8 cellular contexts compared by ENCODE assay signal in genomic region chr6:69732640-69733039, GRCh38.
DNase-seq lines count a peak whose midpoint lies in the region; ATAC-seq and TF ChIP-seq lines count a peak whose summit lies in the region.

No MANE protein-coding gene starts in this region.

- no peaks in the 10 kb centered on the region for H3K27me3 Mint-ChIP-seq in Calu3 (ENCODE audit: unreplicated experiment)
- no peaks in the 10 kb centered on the region for H3K27me3 Mint-ChIP-seq in activated T-helper 1 cell treated with anti-CD3 and anti-CD28 coated beads, Interleukin-12 subunit alpha, Interleukin-12 subunit beta, Interleukin-2, Interleukin-4 antibody, amounts not matched to agents 30 ng/mL and 10 ng/mL and 1 ng/mL, durations not matched to agents 14 hours and 24 hours and 36 hours (ENCODE audit: insufficient read depth)

- H3K9me3 ChIP-seq in uterus: no peaks in the 10 kb centered on the region

- TF ChIP-seq CTCF in Calu3 (IDR thresholded peaks at IDR 0.05; ENCODE audit: unreplicated experiment) (peak; percentile 15), fibroblast of the aortic adventitia (IDR thresholded peaks at IDR 0.05; ENCODE audit: insufficient read depth, low read length) (peak; percentile 26), uterus (IDR thresholded peaks at IDR 0.05) (no peak)

- no peak overlapping the region for H3K27ac ChIP-seq in uterus

- no peaks in the 10 kb centered on the region for H3K36me3 ChIP-seq in uterus

- no peak overlapping the region for H3K4me3 Mint-ChIP-seq in Calu3 (ENCODE audit: low read depth, unreplicated experiment)
- no peak overlapping the region for H3K4me3 Mint-ChIP-seq in activated T-helper 1 cell treated with anti-CD3 and anti-CD28 coated beads, Interleukin-12 subunit alpha, Interleukin-12 subunit beta, Interleukin-2, Interleukin-4 antibody, amounts not matched to agents 30 ng/mL and 10 ng/mL and 1 ng/mL, durations not matched to agents 14 hours and 24 hours and 36 hours

- no peak for TF ChIP-seq POLR2A in uterus (IDR thresholded peaks at IDR 0.05)

- BruUV-seq in Calu3 (replicated peaks; lab: Mats Ljungman, UMichigan): no TSS peak

- H3K27me3 ChIP-seq in uterus: no peaks in the 10 kb centered on the region

- H3K9me3 Mint-ChIP-seq in Calu3 (ENCODE audit: low read depth, unreplicated experiment): no peaks in the 10 kb centered on the region
- H3K9me3 Mint-ChIP-seq in activated T-helper 1 cell treated with anti-CD3 and anti-CD28 coated beads, Interleukin-12 subunit alpha, Interleukin-12 subunit beta, Interleukin-2, Interleukin-4 antibody, amounts not matched to agents 30 ng/mL and 10 ng/mL and 1 ng/mL, durations not matched to agents 14 hours and 24 hours and 36 hours: no peaks in the 10 kb centered on the region

- no peak overlapping the region for H3K27ac Mint-ChIP-seq in Calu3 (ENCODE audit: unreplicated experiment)
- no peak overlapping the region for H3K27ac Mint-ChIP-seq in activated T-helper 1 cell treated with anti-CD3 and anti-CD28 coated beads, Interleukin-12 subunit alpha, Interleukin-12 subunit beta, Interleukin-2, Interleukin-4 antibody, amounts not matched to agents 30 ng/mL and 10 ng/mL and 1 ng/mL, durations not matched to agents 14 hours and 24 hours and 36 hours

- DNase-seq in Calu3 (no peak), M059J (ENCODE audit: low read depth) (peak; percentile 12), fibroblast of the aortic adventitia (ENCODE audit: low read depth) (peak; percentile 31), uterus (no peak), cerebellar nuclear complex (lab: John Stamatoyannopoulos, UW) (no peak)
- DNase-seq in activated T-helper 1 cell treated with anti-CD3 and anti-CD28 coated beads, Interleukin-12 subunit alpha, Interleukin-12 subunit beta, Interleukin-2, Interleukin-4 antibody, amounts not matched to agents 30 ng/mL and 10 ng/mL and 1 ng/mL, durations not matched to agents 14 hours and 24 hours and 36 hours (ENCODE audit: low spot score): no peak
- no peak for DNase-seq in effector CD4-positive, alpha-beta T cell

- no peaks in the 10 kb centered on the region for H3K4me1 Mint-ChIP-seq in Calu3 (ENCODE audit: low read depth, unreplicated experiment)
- H3K4me1 Mint-ChIP-seq in activated T-helper 1 cell treated with anti-CD3 and anti-CD28 coated beads, Interleukin-12 subunit alpha, Interleukin-12 subunit beta, Interleukin-2, Interleukin-4 antibody, amounts not matched to agents 30 ng/mL and 10 ng/mL and 1 ng/mL, durations not matched to agents 14 hours and 24 hours and 36 hours (ENCODE audit: low read depth): no peaks in the 10 kb centered on the region

- CTCF ChIA-PET in Calu3 (lab: Charles Lee): interaction anchor here (1.2 kb wide), 1 partner anchor 376 kb away, joined by 3 read pairs; no protein-coding TSS in a partner anchor

- intact Hi-C loops in Calu3 (cut with micrococcal nuclease; ENCODE audit: unreplicated experiment) (loop anchor here (1.0 to 10.0 kb wide), 5 partner anchors 35 to 1098 kb away; partner anchors contain the start of genes ADGRB3 and COL19A1), uterus (cut with DNase I; ENCODE audit: low total_unique reads) (no loop called here)
- intact Hi-C loops in activated T-helper 1 cell treated with anti-CD3 and anti-CD28 coated beads, Interleukin-12 subunit alpha, Interleukin-12 subunit beta, Interleukin-2, Interleukin-4 antibody, amounts not matched to agents 30 ng/mL and 10 ng/mL and 1 ng/mL, durations not matched to agents 14 hours and 24 hours and 36 hours (cut with micrococcal nuclease): loop anchor here (2.0 kb wide), 1 partner anchor 64 kb away; the partner anchor contains the start of gene LMBRD1

- no peaks in the 10 kb centered on the region for H3K4me1 ChIP-seq in uterus

- H3K4me3 ChIP-seq in fibroblast of the aortic adventitia (ENCODE audit: low read depth, low read length): no peak overlapping the region
- no peak overlapping the region for H3K4me3 ChIP-seq in uterus

- no peaks in the 10 kb centered on the region for H3K36me3 Mint-ChIP-seq in Calu3 (ENCODE audit: insufficient read depth, unreplicated experiment)
- no peaks in the 10 kb centered on the region for H3K36me3 Mint-ChIP-seq in activated T-helper 1 cell treated with anti-CD3 and anti-CD28 coated beads, Interleukin-12 subunit alpha, Interleukin-12 subunit beta, Interleukin-2, Interleukin-4 antibody, amounts not matched to agents 30 ng/mL and 10 ng/mL and 1 ng/mL, durations not matched to agents 14 hours and 24 hours and 36 hours (ENCODE audit: low read depth)

- peak; percentile 81 for ATAC-seq in GM21515 (IDR thresholded peaks at IDR 0.05; ENCODE audit: unreplicated experiment)

Comparison
In these comparisons a context has a peak if more than half of its experiments do, and no peak if none do; other contexts are left out.
1. DNase-seq: peak in M059J (single experiment) and fibroblast of the aortic adventitia (single experiment); none in Calu3 (single experiment), uterus (0 of 2), activated T-helper 1 cell treated with anti-CD3 and anti-CD28 coated beads, Interleukin-12 subunit alpha, Interleukin-12 subunit beta, Interleukin-2, Interleukin-4 antibody, amounts not matched to agents 30 ng/mL and 10 ng/mL and 1 ng/mL, durations not matched to agents 14 hours and 24 hours and 36 hours (single experiment), cerebellar nuclear complex (0 of 2) and effector CD4-positive, alpha-beta T cell (single experiment).
2. CTCF ChIP-seq: peak in Calu3 (single experiment) and fibroblast of the aortic adventitia (single experiment); none in uterus (0 of 4).